ENCODE assay signal across 8 cellular contexts in genomic region chr9:114504341-114505186, GRCh38. TPM values are rescaled to one million over a fixed set of nuclear protein-coding genes. Genes with fewer than 3 reads are reported as not detected.
DNase-seq lines count a peak whose midpoint lies in the region; ATAC-seq, FAIRE-seq and TF ChIP-seq lines count a peak whose summit lies in the region.

No MANE protein-coding gene starts in this region.

- intact Hi-C loops in endothelial cell of umbilical vein (cut with micrococcal nuclease) (loop anchor here (1.0 to 10.0 kb wide), 7 partner anchors 17 to 393 kb away; partner anchors contain the start of gene ATP6V1G1), stomach (cut with DNase I; ENCODE audit: low total_unique reads) (no loop called here)

- no peaks in the 10 kb centered on the region for H3K36me3 ChIP-seq in CD8-positive, alpha-beta memory T cell (ENCODE audit: insufficient read depth, low read length)
- H3K36me3 ChIP-seq in endothelial cell of umbilical vein (ENCODE audit: control insufficient read depth in 2 of 2, extremely low read depth in 1 of 2, insufficient read depth in 2 of 2, low read length in 2 of 2) (no peaks in the 10 kb centered on the region), stomach (no peaks in the 10 kb centered on the region)

- TF ChIP-seq POLR2A in endothelial cell of umbilical vein (IDR thresholded peaks at IDR 0.05; ENCODE audit: low read depth, low read length), result no peak
- no peak for TF ChIP-seq POLR2A in stomach (IDR thresholded peaks at IDR 0.05)

- H3K9ac ChIP-seq in endothelial cell of umbilical vein (replicated peaks; ENCODE audit: extremely low read depth, insufficient read depth, low read length), result peak overlapping the region; percentile 0

- H3K9me3 Mint-ChIP-seq in CD8-positive, alpha-beta memory T cell, result no peaks in the 10 kb centered on the region

- no peaks in the 10 kb centered on the region for H3K79me2 ChIP-seq in endothelial cell of umbilical vein (ENCODE audit: control insufficient read depth, insufficient read depth, low read length)

- WGBS in stomach, 5 donors, result 5 to 15% (median 7%) methylated on average over 38 to 101 of the region's 101 CpGs

- peaks cover 44 to 64% (median 53%) of the 10 kb centered on the region in 3 donors for H3K4me1 Mint-ChIP-seq in CD8-positive, alpha-beta memory T cell

- H3K4me1 ChIP-seq in CD8-positive, alpha-beta memory T cell (ENCODE audit: insufficient read depth, low read length), result peaks cover 18% of the 10 kb centered on the region
- H3K4me1 ChIP-seq in endothelial cell of umbilical vein (ENCODE audit: control insufficient read depth, extremely low read depth, insufficient read depth, low read length) (peaks cover 6% of the 10 kb centered on the region), mononuclear cell (ENCODE audit: insufficient read depth, low read length) (peaks cover 28% of the 10 kb centered on the region), stomach (peaks cover 30 to 53% (median 47%) of the 10 kb centered on the region in 4 donors)

- peaks cover 0 to 13% of the 10 kb centered on the region in 2 donors for H3K27me3 Mint-ChIP-seq in CD8-positive, alpha-beta memory T cell

- CTCF ChIA-PET in CD8-positive, alpha-beta memory T cell (lab: Charles Lee), result interaction anchor here (0.8 to 6.6 kb wide), 12 partner anchors 10 to 402 kb away, joined by 3 to 54 read pairs (median 5); partner anchors contain the start of genes AKNA and ATP6V1G1
- CTCF ChIA-PET in endothelial cell of umbilical vein (lab: Charles Lee), result interaction anchor here (0.7 to 4.0 kb wide), 13 partner anchors 9 to 174 kb away, joined by 3 to 31 read pairs (median 5); partner anchors contain the start of gene ATP6V1G1

- peak overlapping the region; percentile 76 for H3K27ac ChIP-seq in CD8-positive, alpha-beta memory T cell (ENCODE audit: low read depth, low read length)
- H3K27ac ChIP-seq in endothelial cell of umbilical vein (ENCODE audit: insufficient read depth, low read depth, low read length) (no peak overlapping the region), stomach (peak overlapping the region; percentile 52 to 84 (median 74))

- peak overlapping the region; percentile 84 to 95 (median 87) for H3K4me3 Mint-ChIP-seq in CD8-positive, alpha-beta memory T cell

- peak; percentile 20 to 60 (median 47) for DNase-seq in CD8-positive, alpha-beta memory T cell
- no peak for DNase-seq in LNCaP clone FGC (ENCODE audit: low read depth)
- peak; percentile 77 for DNase-seq in activated CD8-positive, alpha-beta memory T cell treated with anti-CD3 and anti-CD28 coated beads, Interleukin-2, amount 50 U/mL, for 48 hours
- DNase-seq in endothelial cell of umbilical vein (ENCODE audit: low read depth, low spot score), result peak; percentile 42
- DNase-seq in stomach, result peak; percentile 44
- no peak for DNase-seq in foreskin melanocyte

- peaks cover 9% of the 10 kb centered on the region for H3K27me3 ChIP-seq in CD8-positive, alpha-beta memory T cell (ENCODE audit: insufficient read depth, low read length, poor library complexity, severe bottlenecking)
- H3K27me3 ChIP-seq in endothelial cell of umbilical vein (ENCODE audit: control insufficient read depth in 2 of 2, insufficient read depth in 2 of 2, low read length in 2 of 2) (peaks cover 51 to 84% of the 10 kb centered on the region in 2 experiments), mononuclear cell (ENCODE audit: insufficient read depth, low read length) (peaks cover 58% of the 10 kb centered on the region), stomach (peaks cover 0 to 34% (median 0%) of the 10 kb centered on the region in 3 donors)

- dilution Hi-C loops in endothelial cell of umbilical vein (cut with MboI; ENCODE audit: extremely low pct_ligation_motif_present, low sequenced_read_pairs), result no loop called here

- no peaks in the 10 kb centered on the region for H3K9me3 ChIP-seq in CD8-positive, alpha-beta memory T cell (ENCODE audit: low read length)
- no peaks in the 10 kb centered on the region for H3K9me3 ChIP-seq in endothelial cell of umbilical vein (replicated peaks; ENCODE audit: control insufficient read depth, insufficient read depth, low read length)
- H3K9me3 ChIP-seq in mononuclear cell (ENCODE audit: low read depth, low read length), result no peaks in the 10 kb centered on the region
- H3K9me3 ChIP-seq in stomach, result no peaks in the 10 kb centered on the region

- peak overlapping the region; percentile 77 to 95 (median 92) for H3K27ac Mint-ChIP-seq in CD8-positive, alpha-beta memory T cell

- POLR2A ChIA-PET in CD8-positive, alpha-beta memory T cell (lab: Charles Lee), result interaction anchor here (0.7 to 1.8 kb wide), 7 partner anchors 10 to 148 kb away, joined by 3 to 11 read pairs (median 3); partner anchors contain the start of genes AKNA, ATP6V1G1 and TMEM268
- POLR2A ChIA-PET in endothelial cell of umbilical vein (lab: Charles Lee), result interaction anchor here (1.1 kb wide), 1 partner anchor 83 kb away, joined by 3 read pairs; the partner anchor contains the start of gene ATP6V1G1

- no peaks in the 10 kb centered on the region for H3K9me1 ChIP-seq in endothelial cell of umbilical vein (replicated peaks; ENCODE audit: control insufficient read depth, extremely low read depth, insufficient read depth, low read length)

- TF ChIP-seq CTCF in LNCaP clone FGC (IDR thresholded peaks at IDR 0.05; ENCODE audit: control insufficient read depth, extremely low read depth, insufficient read depth) (no peak), endothelial cell of umbilical vein (IDR thresholded peaks at IDR 0.05; ENCODE audit: extremely low read depth in 1 of 2, insufficient read depth in 1 of 2, low read depth in 1 of 2, low read length in 2 of 2) (peak; percentile 33 to 58), stomach (IDR thresholded peaks at IDR 0.05) (peak in 3 of 7 experiments; percentile 10 to 37 (median 17))

- no peaks in the 10 kb centered on the region for H4K20me1 ChIP-seq in endothelial cell of umbilical vein (replicated peaks; ENCODE audit: control insufficient read depth, extremely low read depth, insufficient read depth, low read length)

- peak overlapping the region; percentile 70 for H3K4me3 ChIP-seq in CD8-positive, alpha-beta memory T cell (ENCODE audit: low read length)
- peak overlapping the region; percentile 78 for H3K4me3 ChIP-seq in LNCaP clone FGC (ENCODE audit: low read depth, low read length)
- H3K4me3 ChIP-seq in endothelial cell of umbilical vein (replicated peaks in 1 of 3; ENCODE audit: insufficient read depth in 1 of 3, low read depth in 1 of 3, low read length in 3 of 3), result peak overlapping the region in 1 of 3 experiments; percentile 39
- H3K4me3 ChIP-seq in mononuclear cell (ENCODE audit: low read length), result peak overlapping the region; percentile 35
- H3K4me3 ChIP-seq in stomach, result peak overlapping the region; percentile 65 to 78 (median 70)

- no peak for ATAC-seq in GM21390 (IDR thresholded peaks at IDR 0.05; ENCODE audit: unreplicated experiment)

- no peak for TF ChIP-seq EP300 in stomach (IDR thresholded peaks at IDR 0.05)

- peaks cover 0 to 3% (median 0%) of the 10 kb centered on the region in 3 donors for H3K36me3 Mint-ChIP-seq in CD8-positive, alpha-beta memory T cell

- no peak for FAIRE-seq in endothelial cell of umbilical vein (lab: Jason Lieb, UNC)

- peak overlapping the region; percentile 12 for H3K4me2 ChIP-seq in endothelial cell of umbilical vein (ENCODE audit: insufficient read depth, low read length)

- peak overlapping the region; percentile 6 for H2AFZ ChIP-seq in endothelial cell of umbilical vein (ENCODE audit: low read depth, low read length)

- BruUV-seq in endothelial cell of umbilical vein (replicated peaks; lab: Mats Ljungman, UMichigan), result no TSS peak

TF ChIP-seq in endothelial cell of umbilical vein, 7 proteins besides CTCF, POLR2A, EP300 and RAD21:
- TF ChIP-seq JUN (IDR thresholded peaks at IDR 0.05; ENCODE audit: borderline replicate concordance, insufficient read depth, insufficient read length, low read depth) (no peak), POLR2AphosphoS5 (IDR thresholded peaks at IDR 0.05; ENCODE audit: insufficient read depth, low read depth, low read length) (no peak), MYC (IDR thresholded peaks at IDR 0.05; ENCODE audit: low read depth, low read length) (no peak), EZH2 (IDR thresholded peaks at IDR 0.05; ENCODE audit: borderline replicate concordance, low read depth, low read length, severe bottlenecking) (peak; percentile 82), FOS (IDR thresholded peaks at IDR 0.05; ENCODE audit: borderline replicate concordance, insufficient read depth, low read length) (no peak), MAX (IDR thresholded peaks at IDR 0.05; ENCODE audit: insufficient read depth, insufficient read length) (peak; percentile 26), GATA2 (IDR thresholded peaks at IDR 0.05; ENCODE audit: insufficient read depth, insufficient read length, low read depth, low read length) (no peak)

RNA-seq across cellular contexts. Expression of gene WHRN, which starts 0.7 kb away (rescaled TPM):
- total RNA-seq in CD8-positive, alpha-beta memory T cell, result 1 to 10 TPM; 8.6 to 9.0 TPM
- 5.5 TPM for polyA plus RNA-seq in CD8-positive, alpha-beta memory T cell
- total RNA-seq in endothelial cell of umbilical vein (0.69 and 1.1 TPM in 2 replicates), mononuclear cell (4.7 TPM), stomach (10 to 100 TPM in 2 of 5 donors, 1 to 10 TPM in 3; 2.3 to 70.1 (median 4.1) TPM)
- polyA plus RNA-seq in endothelial cell of umbilical vein (0.35 and 0.53 TPM in 2 replicates), stomach (1 to 10 TPM; 2.4 to 8.5 (median 5.5) TPM)
- polyA plus RNA-seq in endothelial cell of umbilical vein (2011; cell fraction: cytosol; rRNA removed), result 0.18 and 0.20 TPM in 2 replicates
- 1.4 and 1.7 TPM in 2 replicates for polyA plus RNA-seq in endothelial cell of umbilical vein (2011; cell fraction: nucleus; rRNA removed)
- polyA plus RNA-seq in endothelial cell of umbilical vein (2012), result 0.49 and 0.70 TPM in 2 replicates
- polyA minus RNA-seq in endothelial cell of umbilical vein, result 0.22 and 0.49 TPM in 2 replicates
- polyA minus RNA-seq in endothelial cell of umbilical vein (2011; cell fraction: cytosol; rRNA and poly(A)+ RNA removed), result 7.3 TPM
- 1.3 and 2.8 TPM in 2 replicates for polyA minus RNA-seq in endothelial cell of umbilical vein (2011; cell fraction: nucleus; rRNA and poly(A)+ RNA removed)

Comparison
In these comparisons a context has a peak if more than half of its experiments do, and no peak if none do; other contexts are left out.
1. DNase-seq: peak in CD8-positive, alpha-beta memory T cell (5 of 5), activated CD8-positive, alpha-beta memory T cell treated with anti-CD3 and anti-CD28 coated beads, Interleukin-2, amount 50 U/mL, for 48 hours (single experiment), endothelial cell of umbilical vein (single experiment) and stomach (single experiment); none in LNCaP clone FGC (single experiment) and foreskin melanocyte (single experiment).